In the genomic region with DNA sequence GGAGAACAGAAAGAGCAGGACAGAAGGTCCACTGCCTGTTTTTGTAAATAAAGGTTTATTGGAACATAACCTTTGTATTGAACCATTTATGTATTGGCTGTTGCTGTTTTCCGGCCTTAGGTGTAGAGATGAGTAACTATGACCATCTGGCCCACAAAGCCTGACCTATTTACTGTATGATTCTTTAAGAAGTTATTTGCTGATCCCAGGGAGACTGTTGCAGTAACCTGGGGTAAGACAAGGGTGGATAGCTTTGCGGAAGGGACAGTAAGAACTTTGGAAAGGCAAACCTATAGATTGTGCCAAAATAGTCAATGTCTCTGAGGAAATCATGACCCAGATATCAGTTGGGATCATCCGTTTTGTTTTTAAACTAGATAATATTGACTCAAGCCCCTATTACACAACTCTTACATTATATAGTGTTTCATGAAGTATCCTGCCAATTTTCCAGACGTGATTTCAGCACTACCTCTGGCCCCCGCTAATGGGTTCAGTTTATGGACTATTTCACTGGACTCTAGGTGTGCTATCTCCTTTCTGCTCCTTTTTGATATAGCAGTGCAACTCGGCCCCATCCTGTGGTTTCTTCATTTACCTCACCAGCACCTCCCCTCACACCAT, we compare ENCODE assay signal across 13 cellular contexts. TPM values are rescaled to one million over a fixed set of nuclear protein-coding genes. Genes with fewer than 3 reads are reported as not detected.
DNase-seq lines count a peak whose midpoint lies in the region; ATAC-seq and TF ChIP-seq lines count a peak whose summit lies in the region.
"Had no signal": no experiment of that assay in that cellular context is flagged by ENCODE, and none has a peak within 500 bp of the region (broad histone marks: within the 10 kb centered on the region; RNA-seq: fewer than 3 reads in every experiment).

No MANE protein-coding gene starts in this region.

- no peak overlapping the region for H2BK120ac ChIP-seq in trophoblast cell (ENCODE audit: insufficient read depth, low read length, poor library complexity)

- H3K18ac ChIP-seq in trophoblast cell (ENCODE audit: low read length), result no peak overlapping the region

- no peak overlapping the region for H4K91ac ChIP-seq in trophoblast cell (ENCODE audit: low read depth, low read length)

- peak overlapping the region; percentile 88 for H3K27ac ChIP-seq in OCI-LY3 (ENCODE audit: low read length)
- no peak overlapping the region for H3K27ac ChIP-seq in trophoblast cell (ENCODE audit: low read depth, low read length)

- H3K14ac ChIP-seq in trophoblast cell (ENCODE audit: low read length), result no peak overlapping the region

- WGBS in trophoblast cell (ENCODE audit: extremely low coverage, insufficient coverage, insufficient read length), result no CpG with 5 or more reads among the region's 6 CpGs

- no peak overlapping the region for H2AK5ac ChIP-seq in trophoblast cell (ENCODE audit: low read length)

- H4K12ac ChIP-seq in trophoblast cell (ENCODE audit: low read depth, low read length), result no peak overlapping the region

- DNase-seq in trophoblast cell, result peak; percentile 10 to 49
- DNase-seq in iPS-NIHi7 (ENCODE audit: extremely low spot score), result no peak
- DNase-seq in activated CD4-positive, CD25-positive, alpha-beta regulatory T cell treated with anti-CD3 and anti-CD28 coated beads, Interleukin-2, amount 50 U/mL, for 72 hours, result no peak
- no peak for DNase-seq in NCI-H510A (lab: John Stamatoyannopoulos, UW)
- DNase-seq: activated T-cell treated with anti-CD3 and anti-CD28 coated beads, Interleukin-2, amount 50 U/mL, for 4 hours; Calu3; immature natural killer cell; NCI-H2107 had no signal

- H3K36me3 ChIP-seq in OCI-LY3 (replicated peaks; ENCODE audit: low read depth, low read length) (no peaks in the 10 kb centered on the region), trophoblast cell (ENCODE audit: control insufficient read depth in 1 of 2, insufficient read depth in 2 of 2, low read length in 2 of 2) (no peaks in the 10 kb centered on the region)

- H3K79me1 ChIP-seq in trophoblast cell (ENCODE audit: low read length), result no peaks in the 10 kb centered on the region

- TF ChIP-seq CTCF in OCI-LY3 (IDR thresholded peaks at IDR 0.05; ENCODE audit: low read depth, low read length), result no peak

- H2BK5ac ChIP-seq in trophoblast cell (ENCODE audit: low read depth, low read length, poor library complexity), result no peak overlapping the region

- no peak overlapping the region for H3K23ac ChIP-seq in trophoblast cell (ENCODE audit: low read length)

- H3K4me2 ChIP-seq in OCI-LY3 (ENCODE audit: low read length) (peak overlapping the region; percentile 76), trophoblast cell (ENCODE audit: low read length) (no peak overlapping the region)

- H3K4ac ChIP-seq in trophoblast cell (ENCODE audit: low read depth, low read length), result no peak overlapping the region

- H4K8ac ChIP-seq in trophoblast cell (ENCODE audit: low read depth, low read length), result no peak overlapping the region

- H4K20me1 ChIP-seq in OCI-LY3 (ENCODE audit: insufficient read depth, low read length), result no peaks in the 10 kb centered on the region

- no peak overlapping the region for H2BK12ac ChIP-seq in trophoblast cell (ENCODE audit: low read length)

- H3K4me1 ChIP-seq in OCI-LY3 (ENCODE audit: low read length) (peaks cover 55% of the 10 kb centered on the region), trophoblast cell (ENCODE audit: control insufficient read depth in 1 of 2, insufficient read depth in 2 of 2, low read length in 2 of 2) (no peaks in the 10 kb centered on the region)

- peak; percentile 40 for ATAC-seq in GM19324 (IDR thresholded peaks at IDR 0.05; ENCODE audit: low FRiP score, unreplicated experiment)
- ATAC-seq in HG02870 (IDR thresholded peaks at IDR 0.05; ENCODE audit: unreplicated experiment), result peak; percentile 35
- ATAC-seq in HG02973 (IDR thresholded peaks at IDR 0.05; ENCODE audit: unreplicated experiment), result no peak
- ATAC-seq: activated T-cell treated with anti-CD3 and anti-CD28 coated beads, Interleukin-2, amount 50 U/mL, for 4 hours; HCT116 had no signal

- no peaks in the 10 kb centered on the region for H3K27me3 ChIP-seq in OCI-LY3 (ENCODE audit: low read depth, low read length)
- H3K27me3 ChIP-seq in trophoblast cell (ENCODE audit: insufficient read depth, low read length), result no peaks in the 10 kb centered on the region

- H2AFZ ChIP-seq in OCI-LY3 (ENCODE audit: low read depth, low read length) (no peak overlapping the region), trophoblast cell (ENCODE audit: insufficient read depth, low read length, poor library complexity) (no peak overlapping the region)

- H3K79me2 ChIP-seq in OCI-LY3 (ENCODE audit: low read length) (no peaks in the 10 kb centered on the region), trophoblast cell (ENCODE audit: control insufficient read depth, insufficient read depth, low read length, poor library complexity) (no peaks in the 10 kb centered on the region)

- H3K9me3 ChIP-seq in OCI-LY3 (ENCODE audit: insufficient read depth, low read length) (no peaks in the 10 kb centered on the region), trophoblast cell (ENCODE audit: insufficient read depth, low read depth, low read length) (peaks cover 2% of the 10 kb centered on the region)

- H3K9ac ChIP-seq in OCI-LY3 (ENCODE audit: low read length), result peak overlapping the region; percentile 45; the same call in 1 of the 2 replicates
- no peak overlapping the region for H3K9ac ChIP-seq in trophoblast cell (ENCODE audit: low read length)

- H3K4me3 ChIP-seq in OCI-LY3 (ENCODE audit: low read length), result peak overlapping the region; percentile 34
- no peak overlapping the region for H3K4me3 ChIP-seq in trophoblast cell (ENCODE audit: low read depth, low read length)

RNA-seq across cellular contexts. Expression of a gene that starts 20.8 kb away (rescaled TPM):
- 4.5 and 4.7 TPM in 2 replicates for polyA plus RNA-seq in trophoblast cell (2013)
- polyA plus RNA-seq: immature natural killer cell had no signal

RNA-seq across cellular contexts. Expression of a gene that starts 23.6 kb away (rescaled TPM):
- 3.5 and 3.8 TPM in 2 replicates for polyA plus RNA-seq in trophoblast cell (2013)

Comparison
In these comparisons a context has a peak if more than half of its experiments do, and no peak if none do; other contexts are left out.
1. DNase-seq: peak in trophoblast cell (2 of 2); none in iPS-NIHi7 (single experiment), activated CD4-positive, CD25-positive, alpha-beta regulatory T cell treated with anti-CD3 and anti-CD28 coated beads, Interleukin-2, amount 50 U/mL, for 72 hours (single experiment) and NCI-H510A (single experiment).